ENCODE assay signal across 8 cellular contexts in the genomic region with DNA sequence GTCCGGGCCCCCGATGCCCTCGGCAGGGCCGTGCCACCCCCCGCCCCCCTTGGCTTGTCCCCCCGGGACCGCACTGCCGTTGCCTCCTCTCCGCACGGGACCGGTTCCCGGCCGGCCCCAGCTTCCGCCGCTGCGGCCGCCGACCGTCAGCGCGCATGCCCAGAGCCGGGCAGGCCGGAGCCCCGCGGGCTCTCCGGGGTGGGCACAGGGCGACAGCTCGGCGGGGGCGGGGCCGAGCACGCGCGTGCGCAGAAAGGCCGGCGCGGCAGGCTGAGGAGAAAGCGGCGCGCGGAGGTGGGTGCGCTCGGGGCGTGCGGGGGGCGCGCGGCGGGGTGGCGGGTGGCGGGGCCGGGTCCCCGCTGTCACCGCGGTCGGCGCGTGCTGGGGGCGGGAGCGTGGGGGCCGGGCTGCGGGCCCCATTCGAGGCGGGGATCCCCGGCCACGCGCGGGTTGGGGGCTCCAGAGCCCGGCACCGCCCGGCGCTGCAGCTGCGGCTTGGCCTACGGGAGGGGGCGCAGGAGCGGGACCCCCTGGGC. TPM values are rescaled to one million over a fixed set of nuclear protein-coding genes. Genes with fewer than 3 reads are reported as not detected.
A peak's percentile ranks its signal among the peaks of the same experiment; 100 is the strongest.
DNase-seq lines count a peak whose midpoint lies in the region; ATAC-seq and TF ChIP-seq lines count a peak whose summit lies in the region.

A gene (plus strand): TSS at position 251 of the 536 bp plus-strand sequence. CDS start 21,022 bp downstream, outside the sequence.

- no peaks in the 10 kb centered on the region for H3K36me3 Mint-ChIP-seq in activated naive CD8-positive, alpha-beta T cell treated with anti-CD3 and anti-CD28 coated beads for 36 hours
- no peaks in the 10 kb centered on the region for H3K36me3 Mint-ChIP-seq in glutamatergic neuron (ENCODE audit: unreplicated experiment)

- H3K27ac ChIP-seq in SU-DHL-6 (ENCODE audit: low read depth, low read length) (peak within 1 kb of the TSS; percentile 66), osteoblast (ENCODE audit: low read depth, low read length) (peak within 1 kb of the TSS; percentile 63), suprapubic skin (peak within 1 kb of the TSS; percentile 65)

- peak within 1 kb of the TSS; percentile 98 for H3K9ac ChIP-seq in SU-DHL-6 (ENCODE audit: low read length)

- H3K4me1 ChIP-seq in osteoblast (ENCODE audit: insufficient read depth, low read length) (peaks cover 9% of the 10 kb centered on the region), suprapubic skin (peaks cover 57% of the 10 kb centered on the region)

- H3K27ac Mint-ChIP-seq in activated naive CD8-positive, alpha-beta T cell treated with anti-CD3 and anti-CD28 coated beads for 36 hours = peak within 1 kb of the TSS; percentile 78
- peak within 1 kb of the TSS; percentile 55 for H3K27ac Mint-ChIP-seq in glutamatergic neuron (ENCODE audit: unreplicated experiment)

- DNase-seq in DMS 273 (lab: John Stamatoyannopoulos, UW; ENCODE audit: unreplicated experiment) (peak; percentile 94), LHCN-M2 (ENCODE audit: low read depth) (peak; percentile 78), glutamatergic neuron (peak; percentile 94), osteoblast (ENCODE audit: insufficient read length, low spot score, missing footprints) (peak; percentile 100), suprapubic skin (ENCODE audit: low spot score in 2 of 2) (peak in 1 of 2 donors; percentile 84)
- peak; percentile 93 for DNase-seq in activated naive CD8-positive, alpha-beta T cell treated with anti-CD3 and anti-CD28 coated beads for 36 hours

- peaks cover 12% of the 10 kb centered on the region; the same call in 1 of the 2 replicates for H3F3A ChIP-seq in SU-DHL-6 (ENCODE audit: insufficient read depth)

- under 1% methylated on average over 36 of the region's 77 CpGs for WGBS in suprapubic skin

- H4K20me1 ChIP-seq in SU-DHL-6 (ENCODE audit: low read depth, low read length) = no peaks in the 10 kb centered on the region; the same call in 1 of the 2 replicates
- peaks cover 22% of the 10 kb centered on the region for H4K20me1 ChIP-seq in osteoblast (ENCODE audit: insufficient read depth, low read length)

- peaks cover 16% of the 10 kb centered on the region for H3K27me3 Mint-ChIP-seq in activated naive CD8-positive, alpha-beta T cell treated with anti-CD3 and anti-CD28 coated beads for 36 hours
- peaks cover 12% of the 10 kb centered on the region for H3K27me3 Mint-ChIP-seq in glutamatergic neuron (ENCODE audit: unreplicated experiment)

- H3K4me1 Mint-ChIP-seq in activated naive CD8-positive, alpha-beta T cell treated with anti-CD3 and anti-CD28 coated beads for 36 hours = peaks cover 19% of the 10 kb centered on the region
- H3K4me1 Mint-ChIP-seq in glutamatergic neuron (ENCODE audit: low read depth, unreplicated experiment) = peaks cover 14% of the 10 kb centered on the region

- H3K36me3 ChIP-seq in SU-DHL-6 (ENCODE audit: low read length) = no peaks in the 10 kb centered on the region
- no peaks in the 10 kb centered on the region for H3K36me3 ChIP-seq in osteoblast (ENCODE audit: insufficient read depth, low read length)
- no peaks in the 10 kb centered on the region for H3K36me3 ChIP-seq in suprapubic skin

- H3K4me2 ChIP-seq in SU-DHL-6 (ENCODE audit: low read depth, low read length, poor library complexity, severe bottlenecking) (peak within 1 kb of the TSS; percentile 65), osteoblast (ENCODE audit: insufficient read depth, low read length) (peak within 1 kb of the TSS; percentile 88)

- H3K4me3 ChIP-seq in SU-DHL-6 (ENCODE audit: insufficient read depth, low read length, poor library complexity, severe bottlenecking) (peak within 1 kb of the TSS; percentile 87), osteoblast (ENCODE audit: insufficient read depth, low read length) (peak within 1 kb of the TSS; percentile 83), suprapubic skin (peak within 1 kb of the TSS; percentile 59)

- TF ChIP-seq POLR2A in suprapubic skin (IDR thresholded peaks at IDR 0.05) = peak in 1 of 2 donors; percentile 17

- H3K79me2 ChIP-seq in SU-DHL-6 (ENCODE audit: insufficient read depth, low read length) (no peaks in the 10 kb centered on the region), osteoblast (ENCODE audit: insufficient read depth, low read length) (peaks cover 31% of the 10 kb centered on the region)

- no peak for TF ChIP-seq EP300 in suprapubic skin (IDR thresholded peaks at IDR 0.05)

- H2AFZ ChIP-seq in SU-DHL-6 (ENCODE audit: low read depth, low read length, severe bottlenecking) (peak within 1 kb of the TSS; percentile 77), osteoblast (ENCODE audit: low read length) (peak within 1 kb of the TSS; percentile 84)

- H3K27me3 ChIP-seq in SU-DHL-6 (ENCODE audit: low read length) (no peaks in the 10 kb centered on the region), osteoblast (ENCODE audit: insufficient read depth, low read length) (no peaks in the 10 kb centered on the region), suprapubic skin (peaks cover 23% of the 10 kb centered on the region)

- H3K4me3 Mint-ChIP-seq in activated naive CD8-positive, alpha-beta T cell treated with anti-CD3 and anti-CD28 coated beads for 36 hours = peak within 1 kb of the TSS; percentile 81
- H3K4me3 Mint-ChIP-seq in glutamatergic neuron (ENCODE audit: unreplicated experiment) = peak within 1 kb of the TSS; percentile 81

- TF ChIP-seq CTCF in SU-DHL-6 (IDR thresholded peaks at IDR 0.05; ENCODE audit: insufficient read depth, low read length, poor library complexity, severe bottlenecking) = no peak
- TF ChIP-seq CTCF in glutamatergic neuron (IDR thresholded peaks at IDR 0.05; ENCODE audit: partially characterized antibody, unreplicated experiment) = no peak
- no peak for TF ChIP-seq CTCF in osteoblast (IDR thresholded peaks at IDR 0.05; ENCODE audit: extremely low read depth, low read depth, low read length)
- TF ChIP-seq CTCF in suprapubic skin (IDR thresholded peaks at IDR 0.05) = no peak

- H3K9me2 ChIP-seq in SU-DHL-6 (replicated peaks; ENCODE audit: insufficient read depth, low read length) = no peaks in the 10 kb centered on the region

- no peaks in the 10 kb centered on the region for H3K9me3 ChIP-seq in SU-DHL-6 (ENCODE audit: insufficient read depth, low read length)
- H3K9me3 ChIP-seq in osteoblast (ENCODE audit: low read depth, low read length) = no peaks in the 10 kb centered on the region
- no peaks in the 10 kb centered on the region for H3K9me3 ChIP-seq in suprapubic skin

- H3K9me3 Mint-ChIP-seq in activated naive CD8-positive, alpha-beta T cell treated with anti-CD3 and anti-CD28 coated beads for 36 hours = no peaks in the 10 kb centered on the region
- peaks cover 12% of the 10 kb centered on the region for H3K9me3 Mint-ChIP-seq in glutamatergic neuron (ENCODE audit: unreplicated experiment)

- ATAC-seq in GM21515 (IDR thresholded peaks at IDR 0.05; ENCODE audit: unreplicated experiment) = peak; percentile 48

RNA-seq across cellular contexts. Expression of the gene that starts here (rescaled TPM):
- 12.5 and 13.3 TPM in 2 replicates for total RNA-seq in LHCN-M2 (2014; rRNA removed)
- 5.4 TPM for polyA plus RNA-seq in LHCN-M2 (2012)
- 10 to 100 TPM; 21.1 to 23.0 TPM for total RNA-seq in activated naive CD8-positive, alpha-beta T cell treated with anti-CD3 and anti-CD28 coated beads for 36 hours
- 58.4 TPM for total RNA-seq in glutamatergic neuron (ENCODE audit: unreplicated experiment)
- total RNA-seq in osteoblast = 15.9 and 16.6 TPM in 2 replicates
- 10 to 100 TPM; 10.8 to 23.6 (median 16.5) TPM for total RNA-seq in suprapubic skin
